20 cellular contexts compared by ENCODE assay signal in genomic region chrX:153456704-153457103, GRCh38. TPM values are rescaled to one million over a fixed set of nuclear protein-coding genes. Genes with fewer than 3 reads are reported as not detected.
"Had no signal": no experiment of that assay in that cellular context is flagged by ENCODE, and none has a peak within 500 bp of the region (broad histone marks: within the 10 kb centered on the region; RNA-seq: fewer than 3 reads in every experiment).

No MANE protein-coding gene starts in this region.

- H3K9me3 ChIP-seq: MG63, SJCRH30 had no signal

- H3K4me3 ChIP-seq: MG63, SJCRH30 had no signal

- FAIRE-seq: HepG2, RCC 7860 had no signal

- ATAC-seq: HepG2, SK-N-SH treated with all-trans-retinoic acid at 6 μM for 48 hours had no signal

- H3K36me3 ChIP-seq: SJCRH30 had no signal

- H3K27me3 ChIP-seq: MG63, SJCRH30 had no signal

- H3K27ac ChIP-seq: SJCRH30 had no signal

- DNase-seq: IMR-90, Karpas-422, KG1, MG63, NCI-H1105 treated with DMSO at 0.1 percent for 48 hours, NCI-H1417 treated with DMSO at 0.1 percent for 48 hours, NCI-H187, NCI-H2081 treated with DMSO at 0.1 percent for 48 hours, NCI-H2171, NCI-H226, NCI-H510A, NCI-H524 treated with DMSO at 0.1 percent for 48 hours, NCI-H69, NCI-H774, RPMI8226, SHP77 treated with DMSO at 0.1 percent for 48 hours, SJCRH30 had no signal

RNA-seq across cellular contexts. Expression of gene ZFP92, which starts 45.4 kb away (rescaled TPM):
- total RNA-seq: SJCRH30 had no signal
- polyA plus RNA-seq: HepG2 had no signal

RNA-seq across cellular contexts. Expression of gene PNMA6E, which starts 55.6 kb away (rescaled TPM):
- total RNA-seq: HepG2, IMR-90, SJCRH30 had no signal
- polyA plus RNA-seq: HepG2, IMR-90 had no signal
